In the genomic region with DNA sequence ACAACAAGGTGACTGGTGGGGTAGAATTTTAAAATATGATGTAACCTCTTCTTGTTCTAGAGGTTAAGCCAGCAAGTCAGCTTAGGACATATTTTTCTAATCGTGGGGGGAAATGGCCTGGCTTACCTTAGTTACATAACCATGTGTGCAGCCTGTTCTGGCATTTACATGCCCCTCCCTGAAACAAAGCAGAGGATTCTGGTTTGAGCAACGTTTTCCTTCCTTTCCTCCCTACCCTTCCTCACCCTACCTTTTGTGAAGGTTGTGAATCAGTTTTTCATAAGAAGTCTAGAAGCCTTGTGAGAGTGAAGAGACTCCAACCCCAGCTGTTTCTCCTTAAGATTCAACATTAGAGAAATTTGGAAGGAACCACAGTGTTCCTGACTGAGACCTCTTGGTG, we compare ENCODE assay signal across 23 cellular contexts.
"Had no signal": no experiment of that assay in that cellular context is flagged by ENCODE, and none has a peak within 500 bp of the region (broad histone marks: within the 10 kb centered on the region; RNA-seq: fewer than 3 reads in every experiment).

No MANE protein-coding gene starts in this region.

- H3K27ac ChIP-seq: body of pancreas, esophagus muscularis mucosa, pancreas, psoas muscle, sigmoid colon, spleen, tibial nerve, VCaP had no signal

- H3K4me1 Mint-ChIP-seq: naive thymus-derived CD4-positive, alpha-beta T cell had no signal

- H3K4me1 ChIP-seq: body of pancreas, esophagus muscularis mucosa, pancreas, psoas muscle, sigmoid colon, spleen, tibial nerve had no signal

- H3K36me3 ChIP-seq: esophagus muscularis mucosa, pancreas, sigmoid colon, spleen, tibial nerve had no signal

- H3K27ac Mint-ChIP-seq: activated naive CD4-positive, alpha-beta T cell treated with anti-CD3 and anti-CD28 coated beads, Interleukin-2, amount 50 U/mL, for 72 hours; activated T-cell treated with anti-CD3 and anti-CD28 coated beads, Interleukin-2, amount 50 U/mL, for 72 hours; effector memory CD8-positive, alpha-beta T cell; naive thymus-derived CD4-positive, alpha-beta T cell had no signal

- ATAC-seq: activated naive CD4-positive, alpha-beta T cell treated with anti-CD3 and anti-CD28 coated beads, Interleukin-2, amount 50 U/mL, for 72 hours; activated T-cell treated with anti-CD3 and anti-CD28 coated beads, Interleukin-2, amount 50 U/mL, for 72 hours; body of pancreas; effector memory CD8-positive, alpha-beta T cell; left cardiac atrium; naive thymus-derived CD4-positive, alpha-beta T cell; pancreas; psoas muscle had no signal

- H3K4me3 ChIP-seq: body of pancreas, esophagus muscularis mucosa, pancreas, psoas muscle, sigmoid colon, spleen, tibial nerve had no signal

- H3K4me3 Mint-ChIP-seq: activated T-cell treated with anti-CD3 and anti-CD28 coated beads, Interleukin-2, amount 50 U/mL, for 72 hours; effector memory CD8-positive, alpha-beta T cell; naive thymus-derived CD4-positive, alpha-beta T cell had no signal

- H3K36me3 Mint-ChIP-seq: naive thymus-derived CD4-positive, alpha-beta T cell had no signal

- FAIRE-seq: frontal cortex, islet of Langerhans, pancreas had no signal

- H3K27me3 Mint-ChIP-seq: effector memory CD8-positive, alpha-beta T cell; naive thymus-derived CD4-positive, alpha-beta T cell had no signal

- H3K9me3 ChIP-seq: body of pancreas, esophagus muscularis mucosa, pancreas, sigmoid colon had no signal

- DNase-seq: activated CD4-positive, alpha-beta T cell treated with anti-CD3 and anti-CD28 coated beads for 4 hours; activated CD4-positive, alpha-beta T cell treated with anti-CD3 and anti-CD28 coated beads, Interleukin-2, amount 50 U/mL, for 4 hours; activated naive CD4-positive, alpha-beta T cell; activated T-cell treated with anti-CD3 and anti-CD28 coated beads for 4 hours; activated T-cell treated with anti-CD3 and anti-CD28 coated beads, Interleukin-2, amount 50 U/mL, for 72 hours; anterior cingulate cortex; body of pancreas; cortex of kidney; effector memory CD8-positive, alpha-beta T cell; left cardiac atrium; midbrain; naive thymus-derived CD4-positive, alpha-beta T cell; pancreas; psoas muscle; sigmoid colon; spleen; stimulated activated naive CD4-positive, alpha-beta T cell treated with Interleukin-2 at 50 U/mL for 16 hours had no signal

- H3K27me3 ChIP-seq: body of pancreas, esophagus muscularis mucosa, pancreas, sigmoid colon, spleen, tibial nerve had no signal
